ENCODE assay signal across 22 cellular contexts in genomic region chr18:36526611-36527010, GRCh38.
"Had no signal": no experiment of that assay in that cellular context is flagged by ENCODE, and none has a peak within 500 bp of the region (broad histone marks: within the 10 kb centered on the region; RNA-seq: fewer than 3 reads in every experiment).

No MANE protein-coding gene starts in this region.

- H3K36me3 ChIP-seq: esophagus muscularis mucosa, gastroesophageal sphincter, heart left ventricle, left lung, lower lobe of right lung had no signal

- FAIRE-seq: colon, endothelial cell of umbilical vein, frontal cortex, kidney had no signal

- DNase-seq: dermis blood vessel endothelial cell; effector CD4-positive, alpha-beta T cell; effector memory CD4-positive, alpha-beta T cell; foreskin keratinocyte; heart left ventricle; immature natural killer cell; kidney; kidney glomerular epithelial cell; left lung; left ventricle myocardium superior; lower lobe of right lung; mesenchymal stem cell; mucosa of descending colon; naive B cell had no signal

- H3K4me2 ChIP-seq: hepatocyte had no signal

- H3K27me3 ChIP-seq: dorsolateral prefrontal cortex, esophagus muscularis mucosa, foreskin keratinocyte, gastroesophageal sphincter, heart left ventricle, hepatocyte, left lung had no signal

- ATAC-seq: foreskin keratinocyte, gastroesophageal sphincter, heart left ventricle, left lung, left ventricle myocardium superior, lower lobe of right lung, mucosa of descending colon had no signal

- H3K27ac ChIP-seq: coronary artery, esophagus muscularis mucosa, foreskin keratinocyte, gastroesophageal sphincter, heart left ventricle, hepatocyte, left lung, lower lobe of right lung had no signal

- H2AFZ ChIP-seq: hepatocyte had no signal

- H3K9me3 ChIP-seq: esophagus muscularis mucosa, gastroesophageal sphincter, heart left ventricle, left lung, lower lobe of right lung, mucosa of descending colon had no signal

- H3K4me1 ChIP-seq: esophagus muscularis mucosa, foreskin keratinocyte, gastroesophageal sphincter, left lung, lower lobe of right lung had no signal

- H3K4me3 ChIP-seq: coronary artery, dorsolateral prefrontal cortex, esophagus muscularis mucosa, gastroesophageal sphincter, heart left ventricle, hepatocyte, left lung, lower lobe of right lung, mucosa of descending colon had no signal
